8 cellular contexts compared by ENCODE assay signal in the genomic region with DNA sequence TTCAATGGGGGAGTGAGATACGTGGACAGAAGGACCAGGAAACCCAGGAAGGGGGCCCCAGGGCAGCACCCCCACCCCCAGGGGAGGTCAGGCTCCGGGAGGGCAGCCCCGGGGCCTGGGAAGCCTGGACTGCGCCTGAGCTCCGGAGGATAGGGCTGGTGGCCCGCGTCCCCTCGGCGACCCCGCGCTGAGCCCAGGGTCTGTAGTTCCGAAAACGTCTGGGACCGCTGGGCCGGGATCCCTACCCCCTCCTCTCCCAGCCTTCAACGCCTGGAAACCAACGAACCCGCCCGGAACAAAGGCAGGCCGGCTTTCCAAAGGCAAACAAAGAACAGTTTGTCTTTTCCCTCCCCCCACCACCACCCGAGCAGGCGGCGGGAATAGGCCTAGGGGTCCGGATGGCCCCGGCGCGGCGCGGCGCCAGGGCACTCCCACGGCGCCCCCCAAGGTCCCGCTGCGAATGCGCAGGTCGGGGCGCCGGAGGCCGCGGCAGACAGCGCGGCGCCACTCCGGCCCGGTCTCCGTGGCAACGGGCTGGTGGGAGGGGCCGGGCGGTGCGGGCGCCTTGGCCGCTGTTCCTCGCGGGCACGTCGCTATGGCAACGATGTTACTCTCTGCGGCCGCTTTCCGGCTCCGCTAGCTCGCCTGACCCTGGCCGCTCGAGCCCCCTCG. TPM values are rescaled to one million over a fixed set of nuclear protein-coding genes. Genes with fewer than 3 reads are reported as not detected.
DNase-seq lines count a peak whose midpoint lies in the region; ATAC-seq and TF ChIP-seq lines count a peak whose summit lies in the region.

No MANE protein-coding gene starts in this region.

- H3K27ac ChIP-seq in left lung, result peak overlapping the region; percentile 87 to 89

- intact Hi-C loops in dendritic cell treated with granulocyte-macrophage colony-stimulating factor and Interleukin-4, amounts not matched to agents 40 ng/mL and 50 ng/mL, for 4 days (cut with micrococcal nuclease), result no loop called here
- intact Hi-C loops in left lung (cut with DNase I), result no loop called here

- H3K4me3 Mint-ChIP-seq in dendritic cell treated with granulocyte-macrophage colony-stimulating factor and Interleukin-4, amounts not matched to agents 40 ng/mL and 50 ng/mL, for 4 days, result peak overlapping the region; percentile 50

- no peaks in the 10 kb centered on the region for H3K36me3 Mint-ChIP-seq in dendritic cell treated with granulocyte-macrophage colony-stimulating factor and Interleukin-4, amounts not matched to agents 40 ng/mL and 50 ng/mL, for 4 days (ENCODE audit: low read depth)

- no peaks in the 10 kb centered on the region for H3K9me3 ChIP-seq in left lung

- DNase-seq in GDM1 (lab: John Stamatoyannopoulos, UW) (peak; percentile 98), NCI-H524 treated with DMSO at 0.1 percent for 48 hours (lab: John Stamatoyannopoulos, UW) (peak; percentile 74), left lung (peak; percentile 92 to 95), cortex of kidney (lab: John Stamatoyannopoulos, UW) (no peak)
- peak; percentile 18 to 22 for DNase-seq in activated CD4-positive, alpha-beta T cell treated with anti-CD3 and anti-CD28 coated beads, Interleukin-2, amount 50 U/mL, for 4 hours
- DNase-seq in stimulated activated CD4-positive, alpha-beta T cell treated with anti-CD3 and anti-CD28 coated beads, Interleukin-2, amount 100 ng/mL, for 48 hours, result peak; percentile 56 to 62

- peak; percentile 63 for ATAC-seq in HG03432 (IDR thresholded peaks at IDR 0.05; ENCODE audit: unreplicated experiment)
- peak; percentile 97 for ATAC-seq in left lung

- peaks cover 57% of the 10 kb centered on the region for H3K27me3 Mint-ChIP-seq in dendritic cell treated with granulocyte-macrophage colony-stimulating factor and Interleukin-4, amounts not matched to agents 40 ng/mL and 50 ng/mL, for 4 days

- peaks cover 8 to 24% of the 10 kb centered on the region in 2 donors for H3K4me1 ChIP-seq in left lung

- TF ChIP-seq CTCF in left lung (IDR thresholded peaks at IDR 0.05), result no peak

- H3K4me3 ChIP-seq in left lung, result peak overlapping the region; percentile 34 to 36

- no peak overlapping the region for H3K27ac Mint-ChIP-seq in dendritic cell treated with granulocyte-macrophage colony-stimulating factor and Interleukin-4, amounts not matched to agents 40 ng/mL and 50 ng/mL, for 4 days

- H3K27me3 ChIP-seq in left lung, result peaks cover 0 to 34% of the 10 kb centered on the region in 2 donors

- H3K4me1 Mint-ChIP-seq in dendritic cell treated with granulocyte-macrophage colony-stimulating factor and Interleukin-4, amounts not matched to agents 40 ng/mL and 50 ng/mL, for 4 days (ENCODE audit: low read depth), result peaks cover 6% of the 10 kb centered on the region

- no peaks in the 10 kb centered on the region for H3K9me3 Mint-ChIP-seq in dendritic cell treated with granulocyte-macrophage colony-stimulating factor and Interleukin-4, amounts not matched to agents 40 ng/mL and 50 ng/mL, for 4 days

- no peaks in the 10 kb centered on the region for H3K36me3 ChIP-seq in left lung

RNA-seq across cellular contexts. Expression of a gene that starts 58.5 kb away (rescaled TPM):
- total RNA-seq in left lung, result not detected
